In genomic region chr6:33709605-33710295, GRCh38 we compare ENCODE assay signal across 10 cellular contexts. TPM values are rescaled to one million over a fixed set of nuclear protein-coding genes. Genes with fewer than 3 reads are reported as not detected.
DNase-seq lines count a peak whose midpoint lies in the region; ATAC-seq, FAIRE-seq and TF ChIP-seq lines count a peak whose summit lies in the region.
"Had no signal": no experiment of that assay in that cellular context is flagged by ENCODE, and none has a peak within 500 bp of the region (broad histone marks: within the 10 kb centered on the region; RNA-seq: fewer than 3 reads in every experiment).

No MANE protein-coding gene starts in this region.

- TF ChIP-seq POLR2A in transverse colon (IDR thresholded peaks at IDR 0.05): no peak

- H3K4me1 ChIP-seq in A673 (ENCODE audit: insufficient read depth, low read length, poor library complexity, severe bottlenecking): peaks cover 26% of the 10 kb centered on the region
- peaks cover 7 to 15% (median 10%) of the 10 kb centered on the region in 4 donors for H3K4me1 ChIP-seq in transverse colon

- FAIRE-seq in HTR-8/SVneo (lab: Jason Lieb, UNC): no peak

- peak overlapping the region; percentile 98 for H3K27ac ChIP-seq in A673 (ENCODE audit: low read depth, low read length, poor library complexity, severe bottlenecking)
- no peak overlapping the region for H3K27ac ChIP-seq in transverse colon

- H3K4me1 Mint-ChIP-seq in Calu3 (ENCODE audit: low read depth, unreplicated experiment): peaks cover 35% of the 10 kb centered on the region
- H3K4me1 Mint-ChIP-seq in activated CD4-positive, alpha-beta memory T cell treated with anti-CD3 and anti-CD28 coated beads, Interleukin-2, amount 10 ng/mL, durations not matched to agents 7 days and 5 days: peaks cover 47% of the 10 kb centered on the region

- DNase-seq in A673 (ENCODE audit: low spot score) (peak; percentile 27), Calu3 (no peak), left kidney (ENCODE audit: low read depth, low spot score) (peak; percentile 22), transverse colon (no peak), HTR-8/SVneo (ENCODE audit: insufficient read length, low spot score) (no peak)
- DNase-seq in activated CD4-positive, alpha-beta memory T cell treated with anti-CD3 and anti-CD28 coated beads, Interleukin-2, amount 10 ng/mL, durations not matched to agents 7 days and 5 days: no peak
- DNase-seq: NCI-H510A treated with DMSO at 0.1 percent for 48 hours had no signal

- WGBS in transverse colon (ENCODE audit: low coverage in 1 of 2), 2 donors: 91 to 93% methylated on average over 7 to 10 of the region's 10 CpGs

- TF ChIP-seq CTCF in A673 (conservative IDR thresholded peaks at IDR 0.05; ENCODE audit: low read depth, low read length) (no peak), Calu3 (IDR thresholded peaks at IDR 0.05; ENCODE audit: unreplicated experiment) (no peak), transverse colon (IDR thresholded peaks at IDR 0.05) (no peak)

- H3K9me3 ChIP-seq in A673 (ENCODE audit: low read depth, low read length, poor library complexity, severe bottlenecking) (no peaks in the 10 kb centered on the region), transverse colon (no peaks in the 10 kb centered on the region)

- POLR2A ChIA-PET in A673 (lab: Charles Lee; ENCODE audit: low non-redundant PET): interaction anchor here (0.6 kb wide), 1 partner anchor 130 kb away, joined by 4 read pairs; no protein-coding TSS in a partner anchor
- POLR2A ChIA-PET in activated CD4-positive, alpha-beta memory T cell treated with anti-CD3 and anti-CD28 coated beads, Interleukin-2, amount 10 ng/mL, durations not matched to agents 7 days and 5 days (lab: Charles Lee): interaction anchor here (1.2 to 2.9 kb wide), 4 partner anchors 9 to 13 kb away, joined by 4 to 18 read pairs (median 10); no protein-coding TSS in a partner anchor

- no peak for TF ChIP-seq EP300 in transverse colon (IDR thresholded peaks at IDR 0.05; ENCODE audit: low read depth)

- no peaks in the 10 kb centered on the region for H3K27me3 Mint-ChIP-seq in Calu3 (ENCODE audit: unreplicated experiment)
- H3K27me3 Mint-ChIP-seq in activated CD4-positive, alpha-beta memory T cell treated with anti-CD3 and anti-CD28 coated beads, Interleukin-2, amount 10 ng/mL, durations not matched to agents 7 days and 5 days: peaks cover 3% of the 10 kb centered on the region

- peak overlapping the region; percentile 97 for H3K27ac Mint-ChIP-seq in Calu3 (ENCODE audit: unreplicated experiment)
- no peak overlapping the region for H3K27ac Mint-ChIP-seq in activated CD4-positive, alpha-beta memory T cell treated with anti-CD3 and anti-CD28 coated beads, Interleukin-2, amount 10 ng/mL, durations not matched to agents 7 days and 5 days

- no peaks in the 10 kb centered on the region for H3K9me3 Mint-ChIP-seq in Calu3 (ENCODE audit: low read depth, unreplicated experiment)
- H3K9me3 Mint-ChIP-seq in activated CD4-positive, alpha-beta memory T cell treated with anti-CD3 and anti-CD28 coated beads, Interleukin-2, amount 10 ng/mL, durations not matched to agents 7 days and 5 days: no peaks in the 10 kb centered on the region

- BruUV-seq in A673 (replicated peaks; lab: Mats Ljungman, UMichigan) (no TSS peak), Calu3 (replicated peaks; lab: Mats Ljungman, UMichigan) (no TSS peak)

- H3K4me3 ChIP-seq in A673 (ENCODE audit: low read depth, low read length, poor library complexity, severe bottlenecking) (no peak overlapping the region), transverse colon (no peak overlapping the region)

- H3K27me3 ChIP-seq in A673 (replicated peaks; ENCODE audit: insufficient read depth, low read depth, low read length, poor library complexity): no peaks in the 10 kb centered on the region
- H3K27me3 ChIP-seq in transverse colon: no peaks in the 10 kb centered on the region

- in situ Hi-C loops in transverse colon (cut with MboI; ENCODE audit: low pct_ligation_motif_present in 1 of 4, low pct_unique_long_range_greater_than_20kb in 1 of 4, low sequenced_read_pairs in 3 of 4): loop anchor here in 1 of 4 donors (10.0 kb wide), 1 partner anchor 125 kb away; the partner anchor contains the start of gene BAK1

- H3K36me3 ChIP-seq in A673 (ENCODE audit: insufficient read depth, low read length, poor library complexity, severe bottlenecking) (peaks cover 27% of the 10 kb centered on the region), transverse colon (no peaks in the 10 kb centered on the region)

- H3K4me3 Mint-ChIP-seq in Calu3 (ENCODE audit: low read depth, unreplicated experiment): peak overlapping the region; percentile 96
- H3K4me3 Mint-ChIP-seq in activated CD4-positive, alpha-beta memory T cell treated with anti-CD3 and anti-CD28 coated beads, Interleukin-2, amount 10 ng/mL, durations not matched to agents 7 days and 5 days: peak overlapping the region; percentile 97

- peaks cover 48% of the 10 kb centered on the region for H3K36me3 Mint-ChIP-seq in Calu3 (ENCODE audit: insufficient read depth, unreplicated experiment)
- peaks cover 28% of the 10 kb centered on the region for H3K36me3 Mint-ChIP-seq in activated CD4-positive, alpha-beta memory T cell treated with anti-CD3 and anti-CD28 coated beads, Interleukin-2, amount 10 ng/mL, durations not matched to agents 7 days and 5 days (ENCODE audit: low read depth)

- intact Hi-C loops in A673 (cut with micrococcal nuclease; ENCODE audit: unreplicated experiment): loop anchor here (5.0 to 10.0 kb wide), 2 partner anchors 63 to 445 kb away; no protein-coding TSS in a partner anchor
- intact Hi-C loops in Calu3 (cut with micrococcal nuclease; ENCODE audit: unreplicated experiment): loop anchor here (5.0 to 10.0 kb wide), 2 partner anchors 318 to 435 kb away; partner anchors contain the start of gene GRM4
- intact Hi-C loops in transverse colon (cut with DNase I; ENCODE audit: low total_unique reads): no loop called here

- ATAC-seq in GM21515 (IDR thresholded peaks at IDR 0.05; ENCODE audit: unreplicated experiment) (no peak), GM18870 (IDR thresholded peaks at IDR 0.05; ENCODE audit: unreplicated experiment) (no peak)

- CTCF ChIA-PET in A673 (lab: Charles Lee): no interaction called here
- CTCF ChIA-PET in Calu3 (lab: Charles Lee): interaction anchor here (0.7 kb wide), 1 partner anchor 16 kb away, joined by 3 read pairs; no protein-coding TSS in a partner anchor
- CTCF ChIA-PET in activated CD4-positive, alpha-beta memory T cell treated with anti-CD3 and anti-CD28 coated beads, Interleukin-2, amount 10 ng/mL, durations not matched to agents 7 days and 5 days (lab: Charles Lee): interaction anchor here (0.8 to 4.2 kb wide), 4 partner anchors 8 to 130 kb away, joined by 3 to 59 read pairs (median 4); partner anchors contain the start of gene BAK1

RNA-seq across cellular contexts. Expression of gene UQCC2, which starts 1.8 kb away (rescaled TPM):
- total RNA-seq in A673 (2021) (122 and 124 TPM in 2 replicates), Calu3 (2022) (142 and 145 TPM in 2 replicates), transverse colon (10 to 100 TPM in 1 of 4 donors, 1 to 10 TPM in 3; 2.8 to 17.6 (median 8.8) TPM)
- total RNA-seq in activated CD4-positive, alpha-beta memory T cell treated with anti-CD3 and anti-CD28 coated beads, Interleukin-2, amount 10 ng/mL, durations not matched to agents 7 days and 5 days: 10 to 100 TPM; 70.7 to 75.3 TPM

RNA-seq across cellular contexts. Expression of gene IP6K3, which starts 37.0 kb away (rescaled TPM):
- total RNA-seq in A673 (2021): not detected in 2 replicates
- total RNA-seq in Calu3 (2022): not detected in 2 replicates
- not detected for total RNA-seq in activated CD4-positive, alpha-beta memory T cell treated with anti-CD3 and anti-CD28 coated beads, Interleukin-2, amount 10 ng/mL, durations not matched to agents 7 days and 5 days
- total RNA-seq in transverse colon: 1 to 10 TPM in 2 of 4 donors, under 1 TPM in 1, not detected in 1; 1.00 to 2.9 (median 1.9) TPM
- total RNA-seq: M059J had no signal

Comparison
In these comparisons a context has a peak if more than half of its experiments do, and no peak if none do; other contexts are left out.
1. DNase-seq: peak in A673 (single experiment) and left kidney (single experiment); none in Calu3 (single experiment), activated CD4-positive, alpha-beta memory T cell treated with anti-CD3 and anti-CD28 coated beads, Interleukin-2, amount 10 ng/mL, durations not matched to agents 7 days and 5 days (single experiment), transverse colon (single experiment) and HTR-8/SVneo (single experiment).